Comparison of ENCODE assay signal across 9 cellular contexts in genomic region chr16:71421911-71422310, GRCh38. TPM values are rescaled to one million over a fixed set of nuclear protein-coding genes. Genes with fewer than 3 reads are reported as not detected.
DNase-seq lines count a peak whose midpoint lies in the region; ATAC-seq and TF ChIP-seq lines count a peak whose summit lies in the region.
"Had no signal": no experiment of that assay in that cellular context is flagged by ENCODE, and none has a peak within 500 bp of the region (broad histone marks: within the 10 kb centered on the region; RNA-seq: fewer than 3 reads in every experiment).

No MANE protein-coding gene starts in this region.

- POLR2A ChIA-PET in naive thymus-derived CD4-positive, alpha-beta T cell (lab: Charles Lee) = no interaction called here

- peaks cover 0 to 6% of the 10 kb centered on the region in 2 donors for H3K27me3 ChIP-seq in naive thymus-derived CD4-positive, alpha-beta T cell (ENCODE audit: control insufficient read depth in 2 of 2, insufficient read depth in 2 of 2, low read length in 2 of 2)

- H3K27ac ChIP-seq in naive thymus-derived CD4-positive, alpha-beta T cell (ENCODE audit: low read depth, low read length) = no peak overlapping the region
- H3K27ac ChIP-seq: thoracic aorta had no signal

- peak; percentile 1 for DNase-seq in NCI-H2107 treated with DMSO at 0.1 percent for 48 hours (lab: John Stamatoyannopoulos, UW; ENCODE audit: unreplicated experiment)
- DNase-seq in NCI-H2107 (lab: John Stamatoyannopoulos, UW) = no peak
- DNase-seq in activated naive CD8-positive, alpha-beta T cell treated with anti-CD3 and anti-CD28 coated beads, Interleukin-2, amount 50 U/mL, for 24 hours = peak; percentile 29
- peak in 4 of 9 donors; percentile 3 to 36 (median 15) for DNase-seq in naive thymus-derived CD4-positive, alpha-beta T cell
- DNase-seq in NCI-H510A treated with DMSO at 0.1 percent for 48 hours (lab: John Stamatoyannopoulos, UW) = no peak

- no peaks in the 10 kb centered on the region for H3K9me3 Mint-ChIP-seq in activated naive CD8-positive, alpha-beta T cell treated with anti-CD3 and anti-CD28 coated beads, Interleukin-2, amount 50 U/mL, for 24 hours
- H3K9me3 Mint-ChIP-seq in naive thymus-derived CD4-positive, alpha-beta T cell = peaks cover 0 to 5% (median 0%) of the 10 kb centered on the region in 11 donors

- H3K4me1 ChIP-seq in naive thymus-derived CD4-positive, alpha-beta T cell (ENCODE audit: control insufficient read depth in 2 of 2, insufficient read depth in 2 of 2, low read length in 2 of 2) = no peaks in the 10 kb centered on the region

- H3K27ac Mint-ChIP-seq in activated naive CD8-positive, alpha-beta T cell treated with anti-CD3 and anti-CD28 coated beads, Interleukin-2, amount 50 U/mL, for 24 hours = no peak overlapping the region
- H3K27ac Mint-ChIP-seq in naive thymus-derived CD4-positive, alpha-beta T cell = no peak overlapping the region

- H3K36me3 ChIP-seq in naive thymus-derived CD4-positive, alpha-beta T cell (ENCODE audit: control insufficient read depth in 2 of 3, insufficient read depth in 3 of 3, low read length in 3 of 3) = no peaks in the 10 kb centered on the region
- H3K36me3 ChIP-seq: thoracic aorta had no signal

- no peaks in the 10 kb centered on the region for H3K9me3 ChIP-seq in naive thymus-derived CD4-positive, alpha-beta T cell (ENCODE audit: control insufficient read depth in 2 of 3, low read length in 3 of 3)
- H3K9me3 ChIP-seq: thoracic aorta had no signal

- no peak overlapping the region for H3K4me3 Mint-ChIP-seq in activated naive CD8-positive, alpha-beta T cell treated with anti-CD3 and anti-CD28 coated beads, Interleukin-2, amount 50 U/mL, for 24 hours
- no peak overlapping the region for H3K4me3 Mint-ChIP-seq in naive thymus-derived CD4-positive, alpha-beta T cell

- CTCF ChIA-PET in naive thymus-derived CD4-positive, alpha-beta T cell (lab: Charles Lee) = interaction anchor here (0.7 to 2.5 kb wide), 2 partner anchors 10 to 81 kb away, joined by 3 to 13 read pairs; no protein-coding TSS in a partner anchor

- no peak for ATAC-seq in activated naive CD8-positive, alpha-beta T cell treated with anti-CD3 and anti-CD28 coated beads, Interleukin-2, amount 50 U/mL, for 24 hours
- ATAC-seq in naive thymus-derived CD4-positive, alpha-beta T cell = peak; percentile 57
- ATAC-seq in GM19463 (IDR thresholded peaks at IDR 0.05; ENCODE audit: unreplicated experiment) (no peak), HG03439 (IDR thresholded peaks at IDR 0.05; ENCODE audit: unreplicated experiment) (no peak)

- TF ChIP-seq CTCF in LNCAP (IDR thresholded peaks at IDR 0.05) = peak; percentile 33; the same call in 1 of the 2 replicates

- peaks cover 40% of the 10 kb centered on the region for H3K27me3 Mint-ChIP-seq in activated naive CD8-positive, alpha-beta T cell treated with anti-CD3 and anti-CD28 coated beads, Interleukin-2, amount 50 U/mL, for 24 hours
- H3K27me3 Mint-ChIP-seq in naive thymus-derived CD4-positive, alpha-beta T cell = peaks cover 30 to 46% (median 36%) of the 10 kb centered on the region in 5 donors

- H3K4me1 Mint-ChIP-seq in activated naive CD8-positive, alpha-beta T cell treated with anti-CD3 and anti-CD28 coated beads, Interleukin-2, amount 50 U/mL, for 24 hours = no peaks in the 10 kb centered on the region
- H3K4me1 Mint-ChIP-seq in naive thymus-derived CD4-positive, alpha-beta T cell = peaks cover 0 to 14% (median 4%) of the 10 kb centered on the region in 7 donors

- no peak overlapping the region for H3K4me3 ChIP-seq in naive thymus-derived CD4-positive, alpha-beta T cell (ENCODE audit: low read length)
- H3K4me3 ChIP-seq: thoracic aorta had no signal

- no peaks in the 10 kb centered on the region for H3K36me3 Mint-ChIP-seq in activated naive CD8-positive, alpha-beta T cell treated with anti-CD3 and anti-CD28 coated beads, Interleukin-2, amount 50 U/mL, for 24 hours (ENCODE audit: low read depth)
- no peaks in the 10 kb centered on the region for H3K36me3 Mint-ChIP-seq in naive thymus-derived CD4-positive, alpha-beta T cell

- intact Hi-C loops in naive thymus-derived CD4-positive, alpha-beta T cell (cut with micrococcal nuclease) = no loop called here

RNA-seq across cellular contexts. Expression of gene TLE7, which starts 19.9 kb away (rescaled TPM):
- total RNA-seq in naive thymus-derived CD4-positive, alpha-beta T cell = not detected
- not detected for polyA plus RNA-seq in naive thymus-derived CD4-positive, alpha-beta T cell
- total RNA-seq: thoracic aorta had no signal

RNA-seq across cellular contexts. Expression of gene ZNF23, which starts 40.1 kb away (rescaled TPM):
- 10 to 100 TPM in 2 of 5 experiments, 1 to 10 TPM in 3; 6.5 to 16.0 (median 8.8) TPM for total RNA-seq in naive thymus-derived CD4-positive, alpha-beta T cell
- polyA plus RNA-seq in naive thymus-derived CD4-positive, alpha-beta T cell = 1 to 10 TPM; 7.1 to 7.5 TPM

Comparison
In these comparisons a context has a peak if more than half of its experiments do, and no peak if none do; other contexts are left out.
1. DNase-seq: peak in NCI-H2107 treated with DMSO at 0.1 percent for 48 hours (single experiment) and activated naive CD8-positive, alpha-beta T cell treated with anti-CD3 and anti-CD28 coated beads, Interleukin-2, amount 50 U/mL, for 24 hours (single experiment); none in NCI-H2107 (single experiment) and NCI-H510A treated with DMSO at 0.1 percent for 48 hours (single experiment).